In genomic region chr1:80847904-80848303, GRCh38 we compare ENCODE assay signal across 31 cellular contexts.
"Had no signal": no experiment of that assay in that cellular context is flagged by ENCODE, and none has a peak within 500 bp of the region (broad histone marks: within the 10 kb centered on the region; RNA-seq: fewer than 3 reads in every experiment).

No MANE protein-coding gene starts in this region.

- H3K36me3 Mint-ChIP-seq: activated naive CD8-positive, alpha-beta T cell had no signal

- H3K27me3 ChIP-seq: body of pancreas, esophagus muscularis mucosa, foreskin keratinocyte, gastrocnemius medialis had no signal

- H3K27ac Mint-ChIP-seq: activated B cell treated with CpG ODN at 0.5 μM for 24 hours; activated CD8-positive, alpha-beta T cell treated with anti-CD3 and anti-CD28 coated beads for 36 hours; activated naive CD8-positive, alpha-beta T cell; activated T-helper 17 cell treated with anti-CD3 and anti-CD28 coated beads, Interleukin-2, amount 50 U/mL, for 72 hours; effector memory CD8-positive, alpha-beta T cell; T-helper 17 cell; T-helper 2 cell treated with Interferon-gamma antibody and Interleukin-4, amounts not matched to agents 5 μg/mL and 100 μg/mL, for 36 hours had no signal

- H3K27ac ChIP-seq: body of pancreas, esophagus muscularis mucosa, foreskin keratinocyte, gastrocnemius medialis, WERI-Rb-1 had no signal

- H3K36me3 ChIP-seq: esophagus muscularis mucosa, gastrocnemius medialis, WERI-Rb-1 had no signal

- H3K4me1 Mint-ChIP-seq: activated B cell treated with CpG ODN at 0.5 μM for 24 hours; activated T-helper 17 cell treated with anti-CD3 and anti-CD28 coated beads, Interleukin-2, amount 50 U/mL, for 72 hours; T-helper 17 cell had no signal

- ATAC-seq: activated CD4-positive, CD25-positive, alpha-beta regulatory T cell treated with anti-CD3 and anti-CD28 coated beads, Interleukin-2, amount 50 U/mL, for 24 hours; activated CD8-positive, alpha-beta T cell treated with anti-CD3 and anti-CD28 coated beads for 36 hours; activated T-cell treated with anti-CD3 and anti-CD28 coated beads, Interleukin-2, amount 50 U/mL, for 4 hours; activated T-helper 17 cell treated with anti-CD3 and anti-CD28 coated beads, Interleukin-2, amount 50 U/mL, for 72 hours; body of pancreas; effector memory CD8-positive, alpha-beta T cell; foreskin keratinocyte; gastrocnemius medialis; T-helper 17 cell had no signal

- H3K9me3 ChIP-seq: body of pancreas, esophagus muscularis mucosa, gastrocnemius medialis had no signal

- DNase-seq: activated B cell treated with CpG ODN at 0.5 μM for 24 hours; activated CD4-positive, alpha-beta T cell treated with anti-CD3 and anti-CD28 coated beads for 48 hours; activated CD4-positive, alpha-beta T cell treated with anti-CD3 and anti-CD28 coated beads, Interleukin-2, amount 50 U/mL, for 1 hour; activated CD4-positive, alpha-beta T cell treated with anti-CD3 and anti-CD28 coated beads, Interleukin-2, amount 50 U/mL, for 48 hours; activated CD8-positive, alpha-beta memory T cell treated with anti-CD3 and anti-CD28 coated beads for 24 hours; activated CD8-positive, alpha-beta T cell treated with anti-CD3 and anti-CD28 coated beads for 36 hours; activated effector memory CD4-positive, alpha-beta T cell treated with Interleukin-2 at 50 U/mL for 16 hours; activated gamma-delta T cell treated with Interleukin-2 at 50 U/mL for 16 hours; activated naive CD4-positive, alpha-beta T cell treated with anti-CD3 and anti-CD28 coated beads, Interleukin-2, amount 50 U/mL, for 16 hours; activated naive CD4-positive, alpha-beta T cell treated with Interleukin-2 at 50 U/mL for 16 hours; activated T-cell treated with anti-CD3 and anti-CD28 coated beads, Interleukin-2, amount 50 U/mL, for 4 hours; amniotic stem cell; body of pancreas; caudate nucleus; cortex of kidney; dermis blood vessel endothelial cell; effector CD4-positive, alpha-beta T cell; effector memory CD8-positive, alpha-beta T cell; erythroblast; foreskin keratinocyte; gastrocnemius medialis; glutamatergic neuron; T-helper 1 cell; T-helper 17 cell; T1000; WERI-Rb-1 had no signal

- H3K4me3 ChIP-seq: body of pancreas, esophagus muscularis mucosa, gastrocnemius medialis had no signal

- H3K4me3 Mint-ChIP-seq: activated B cell treated with CpG ODN at 0.5 μM for 24 hours; activated CD8-positive, alpha-beta T cell treated with anti-CD3 and anti-CD28 coated beads for 36 hours; activated naive CD8-positive, alpha-beta T cell; activated T-cell treated with anti-CD3 and anti-CD28 coated beads, Interleukin-2, amount 50 U/mL, for 4 hours; activated T-helper 17 cell treated with anti-CD3 and anti-CD28 coated beads, Interleukin-2, amount 50 U/mL, for 72 hours; effector memory CD8-positive, alpha-beta T cell; T-helper 17 cell; T-helper 2 cell treated with Interferon-gamma antibody and Interleukin-4, amounts not matched to agents 5 μg/mL and 100 μg/mL, for 36 hours had no signal

- H3K4me1 ChIP-seq: body of pancreas, esophagus muscularis mucosa, foreskin keratinocyte, gastrocnemius medialis had no signal
